ENCODE assay signal across 8 cellular contexts in the genomic region with DNA sequence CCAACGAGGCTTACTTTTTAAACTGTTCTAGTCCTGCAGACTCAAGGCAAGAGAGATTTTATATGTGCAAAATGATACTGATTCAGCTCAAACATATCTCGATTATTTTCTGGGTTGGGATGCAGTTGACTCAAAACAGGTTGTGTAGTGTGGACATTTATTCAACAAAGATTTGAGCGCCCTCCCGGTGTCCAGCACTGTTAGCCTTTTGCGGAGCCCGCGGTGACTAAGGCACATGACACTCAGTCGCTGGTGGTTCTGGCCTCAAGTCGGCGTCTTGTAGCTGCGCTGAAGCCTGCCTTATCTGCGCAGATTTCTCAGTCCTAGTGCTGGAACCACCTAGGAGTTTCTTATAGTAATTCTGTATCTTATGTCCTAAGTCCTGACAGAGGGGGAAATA. TPM values are rescaled to one million over a fixed set of nuclear protein-coding genes. Genes with fewer than 3 reads are reported as not detected.
DNase-seq lines count a peak whose midpoint lies in the region; ATAC-seq and TF ChIP-seq lines count a peak whose summit lies in the region.

No MANE protein-coding gene starts in this region.

- TF ChIP-seq EP300 in stomach (IDR thresholded peaks at IDR 0.05) = no peak

- no peaks in the 10 kb centered on the region; the same call in 1 of the 2 replicates for H3F3A ChIP-seq in GM23248 (ENCODE audit: insufficient read depth)

- in situ Hi-C loops in GM23248 (cut with MboI) (no loop called here), Panc1 (cut with HindIII; ENCODE audit: low pct_unique_long_range_greater_than_20kb, low sequenced_read_pairs) (no loop called here)

- 0 to 1% methylated on average over 12 of the region's 12 CpGs for WGBS in GM23248 (ENCODE audit: low coverage in 1 of 2, low lambda C conversion rate in 2 of 2, missing lambda C conversion rate in 2 of 2), 2 experiments
- WGBS in stomach, 5 donors = 1 to 3% (median 1%) methylated on average over 12 of the region's 12 CpGs

- H3K4me2 ChIP-seq in GM23248 (ENCODE audit: unreplicated experiment) = peak overlapping the region; percentile 76
- H3K4me2 ChIP-seq in OCI-LY7 (ENCODE audit: low read length) = no peak overlapping the region

- CTCF ChIA-PET in AG04449 (lab: Yijun Ruan, JAX) (no interaction called here), Panc1 (lab: Charles Lee) (no interaction called here), OCI-LY7 (lab: Charles Lee; ENCODE audit: unreplicated experiment) (no interaction called here)

- no peaks in the 10 kb centered on the region for H3K79me2 ChIP-seq in GM23248 (ENCODE audit: insufficient read depth)
- H3K79me2 ChIP-seq in OCI-LY7 (ENCODE audit: insufficient read depth, low read depth, low read length) = no peaks in the 10 kb centered on the region

- H3K27ac ChIP-seq in GM23248 = no peak overlapping the region
- H3K27ac ChIP-seq in Panc1 (ENCODE audit: low read length) = no peak overlapping the region
- H3K27ac ChIP-seq in duodenal mucosa (ENCODE audit: low read depth, low read length) = no peak overlapping the region
- peak overlapping the region; percentile 5 to 98 (median 95) for H3K27ac ChIP-seq in stomach
- H3K27ac ChIP-seq in OCI-LY7 (ENCODE audit: low read depth, low read length, poor library complexity, severe bottlenecking) = no peak overlapping the region

- H3K4me1 ChIP-seq in GM23248 (ENCODE audit: insufficient read depth) (no peaks in the 10 kb centered on the region; the same call in 1 of the 2 replicates), Panc1 (ENCODE audit: control insufficient read depth, insufficient read depth, low read length) (no peaks in the 10 kb centered on the region; the same call in 1 of the 2 replicates), duodenal mucosa (ENCODE audit: control insufficient read depth in 1 of 2, insufficient read depth in 2 of 2, low read length in 2 of 2) (peaks cover 5 to 13% of the 10 kb centered on the region in 2 donors), stomach (peaks cover 0 to 47% (median 31%) of the 10 kb centered on the region in 4 donors), OCI-LY7 (ENCODE audit: insufficient read depth, low read length, poor library complexity, severe bottlenecking) (no peaks in the 10 kb centered on the region)

- intact Hi-C loops in Panc1 (cut with micrococcal nuclease; ENCODE audit: unreplicated experiment) (loop anchor here (5.0 kb wide), 1 partner anchor 265 kb away; no protein-coding TSS in a partner anchor), stomach (cut with DNase I; ENCODE audit: low total_unique reads) (no loop called here), OCI-LY7 (cut with micrococcal nuclease; ENCODE audit: unreplicated experiment) (no loop called here)

- H3K27me3 ChIP-seq in GM23248 (replicated peaks; ENCODE audit: insufficient read depth) (peaks cover 24% of the 10 kb centered on the region), Panc1 (ENCODE audit: control insufficient read depth, insufficient read depth, low read length) (peaks cover 27% of the 10 kb centered on the region), duodenal mucosa (ENCODE audit: control insufficient read depth in 1 of 2, insufficient read depth in 2 of 2, low read length in 2 of 2) (peaks cover 0 to 13% of the 10 kb centered on the region in 2 donors), stomach (peaks cover 0 to 15% (median 8%) of the 10 kb centered on the region in 3 donors)

- H4K20me1 ChIP-seq in GM23248 (ENCODE audit: insufficient read depth) = no peaks in the 10 kb centered on the region
- no peaks in the 10 kb centered on the region for H4K20me1 ChIP-seq in OCI-LY7 (ENCODE audit: insufficient read depth, low read length)

- TF ChIP-seq CTCF in AG04449 (IDR thresholded peaks at IDR 0.05; ENCODE audit: insufficient read depth, low read length, missing control alignments) (peak; percentile 7), Panc1 (IDR thresholded peaks at IDR 0.05) (peak; percentile 33), stomach (IDR thresholded peaks at IDR 0.05) (peak in 1 of 7 experiments; percentile 25), OCI-LY7 (conservative IDR thresholded peaks at IDR 0.05; ENCODE audit: low read length) (no peak)

- peak overlapping the region; percentile 90 for H2AFZ ChIP-seq in GM23248
- no peak overlapping the region for H2AFZ ChIP-seq in OCI-LY7 (ENCODE audit: low read length)

- H3K9ac ChIP-seq in GM23248 (no peak overlapping the region), duodenal mucosa (ENCODE audit: low read depth in 1 of 2, low read length in 2 of 2) (peak overlapping the region; percentile 43 to 47)

- BruUV-seq in Panc1 (replicated peaks; lab: Mats Ljungman, UMichigan) = no TSS peak
- no TSS peak for BruUV-seq in OCI-LY7 (replicated peaks; lab: Mats Ljungman, UMichigan)

- H3K4me3 ChIP-seq in AG04449 (ENCODE audit: low read depth, low read length) = peak overlapping the region; percentile 66
- H3K4me3 ChIP-seq in GM23248 = peak overlapping the region; percentile 77
- H3K4me3 ChIP-seq in Panc1 (ENCODE audit: low read depth in 2 of 2, low read length in 2 of 2) = peak overlapping the region; percentile 54 to 56
- H3K4me3 ChIP-seq in duodenal mucosa (ENCODE audit: low read depth in 1 of 2, low read length in 2 of 2) = peak overlapping the region; percentile 77 to 88
- H3K4me3 ChIP-seq in stomach = peak overlapping the region; percentile 68 to 84 (median 76)
- no peak overlapping the region for H3K4me3 ChIP-seq in OCI-LY7 (ENCODE audit: low read depth, low read length, poor library complexity, severe bottlenecking)

- H3K9me3 ChIP-seq in GM23248 (ENCODE audit: low read depth) (no peaks in the 10 kb centered on the region), Panc1 (ENCODE audit: control insufficient read depth, insufficient read depth, low read depth, low read length) (no peaks in the 10 kb centered on the region), duodenal mucosa (ENCODE audit: control insufficient read depth in 1 of 2, low read length in 2 of 2) (no peaks in the 10 kb centered on the region), stomach (no peaks in the 10 kb centered on the region), OCI-LY7 (ENCODE audit: low read length) (no peaks in the 10 kb centered on the region)

- H3K36me3 ChIP-seq in GM23248 (ENCODE audit: low read depth) (no peaks in the 10 kb centered on the region), Panc1 (ENCODE audit: control insufficient read depth, insufficient read depth, low read length) (no peaks in the 10 kb centered on the region; the same call in 1 of the 2 replicates), duodenal mucosa (ENCODE audit: control insufficient read depth in 1 of 2, insufficient read depth in 2 of 2, low read length in 2 of 2) (no peaks in the 10 kb centered on the region), stomach (no peaks in the 10 kb centered on the region), OCI-LY7 (ENCODE audit: insufficient read depth, low read length) (no peaks in the 10 kb centered on the region)

- H3K9me2 ChIP-seq in GM23248 (ENCODE audit: insufficient read depth) = no peaks in the 10 kb centered on the region
- no peaks in the 10 kb centered on the region for H3K9me2 ChIP-seq in OCI-LY7 (ENCODE audit: insufficient read depth, low read length)

- no peak for TF ChIP-seq POLR2A in stomach (IDR thresholded peaks at IDR 0.05)

- POLR2A ChIA-PET in AG04449 (lab: Yijun Ruan, JAX) (no interaction called here), Panc1 (lab: Charles Lee) (no interaction called here), OCI-LY7 (lab: Charles Lee) (no interaction called here)

- DNase-seq in AG04449 (ENCODE audit: low read depth, low spot score) (no peak), GM23248 (peak; percentile 82), Panc1 (ENCODE audit: low read depth, low spot score) (peak; percentile 38), left lobe of liver (ENCODE audit: low spot score) (peak; percentile 75), stomach (peak; percentile 78), OCI-LY7 (ENCODE audit: low spot score) (no peak)

- ATAC-seq in Panc1 = peak; percentile 85
- peak; percentile 64 for ATAC-seq in left lobe of liver
- no peak for ATAC-seq in HG02981 (IDR thresholded peaks at IDR 0.05; ENCODE audit: unreplicated experiment)

RNA-seq across cellular contexts. Expression of a gene that starts 0.9 kb away (rescaled TPM):
- total RNA-seq in GM23248 (2014; rRNA removed; shearing (Covaris generic)) = 0.13 and 0.43 TPM in 2 replicates
- 0.06 and 0.18 TPM in 2 replicates for polyA plus RNA-seq in GM23248 (2016; fragmentation: Nextera tagmentation; extraction: Ambion mirVana)
- total RNA-seq in Panc1 (2021; ENCODE audit: unreplicated experiment) = 1.6 TPM
- polyA plus RNA-seq in Panc1 (2012; ENCODE audit: insufficient read length) = 0.45 TPM
- 13.2 TPM for total RNA-seq in left lobe of liver
- 10 to 100 TPM; 26.3 to 57.8 (median 33.8) TPM for total RNA-seq in stomach
- 10 to 100 TPM in 2 of 3 donors, 1 to 10 TPM in 1; 7.0 to 18.9 (median 18.8) TPM for polyA plus RNA-seq in stomach
- not detected in 2 replicates for total RNA-seq in OCI-LY7 (2014; rRNA removed; shearing (Covaris generic))
- not detected in 2 replicates for total RNA-seq in OCI-LY7 (2022)

Comparison
In these comparisons a context has a peak if more than half of its experiments do, and no peak if none do; other contexts are left out.
1. DNase-seq: peak in GM23248 (single experiment), Panc1 (single experiment), left lobe of liver (single experiment) and stomach (single experiment); none in AG04449 (single experiment) and OCI-LY7 (single experiment).
2. H3K27ac ChIP-seq: peak in stomach (5 of 5); none in GM23248 (single experiment), Panc1 (single experiment), duodenal mucosa (single experiment) and OCI-LY7 (single experiment).